Comparison of ENCODE assay signal across 11 cellular contexts in the genomic region with DNA sequence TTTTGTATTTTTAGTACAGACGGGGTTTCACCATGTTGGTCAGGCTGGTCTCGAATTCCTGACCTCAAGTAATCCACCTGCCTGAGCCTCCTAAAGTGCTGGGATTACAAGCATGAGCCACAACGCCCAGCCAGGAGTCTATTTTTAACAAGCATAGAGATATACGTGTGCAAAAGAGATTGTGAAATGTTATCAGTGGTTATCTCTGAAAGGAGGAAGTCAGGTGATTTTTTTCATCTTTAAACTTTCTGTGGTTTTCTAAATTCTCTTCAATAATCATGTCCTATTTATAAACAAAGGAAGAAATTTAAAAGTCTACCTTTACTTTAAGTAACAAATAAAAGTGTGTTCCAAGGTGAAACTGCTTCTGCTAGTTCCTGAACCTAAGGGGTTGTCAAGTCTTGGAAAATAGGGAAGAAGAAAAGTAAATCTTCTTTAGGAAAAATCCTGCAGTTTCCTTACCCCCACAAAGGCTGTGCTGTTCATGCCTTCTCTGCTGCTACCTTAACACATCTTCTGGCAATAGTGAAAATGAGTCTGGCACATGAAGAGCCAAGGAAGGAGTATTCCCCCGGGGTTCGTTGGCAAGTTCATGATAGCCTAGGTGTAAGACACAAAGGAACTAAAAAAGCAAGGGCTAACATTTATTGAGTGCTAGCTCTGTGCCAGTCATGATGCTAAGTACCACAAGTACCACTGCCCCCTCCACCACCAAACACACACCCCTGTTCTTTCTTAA. TPM values are rescaled to one million over a fixed set of nuclear protein-coding genes. Genes with fewer than 3 reads are reported as not detected.
DNase-seq lines count a peak whose midpoint lies in the region; ATAC-seq, FAIRE-seq and TF ChIP-seq lines count a peak whose summit lies in the region.
"Had no signal": no experiment of that assay in that cellular context is flagged by ENCODE, and none has a peak within 500 bp of the region (broad histone marks: within the 10 kb centered on the region; RNA-seq: fewer than 3 reads in every experiment).

No MANE protein-coding gene starts in this region.

- intact Hi-C loops in CD8-positive, alpha-beta T cell (cut with DNase I, micrococcal nuclease), result no loop called here
- intact Hi-C loops in GM12878 (cut with micrococcal nuclease; ENCODE audit: unreplicated experiment), result loop anchor here (1.0 kb wide), 1 partner anchor 143 kb away; no protein-coding TSS in a partner anchor
- intact Hi-C loops in left ventricle myocardium superior (cut with micrococcal nuclease), result no loop called here

- CTCF ChIA-PET in CD8-positive, alpha-beta T cell (lab: Charles Lee), result interaction anchor here (1.0 to 1.2 kb wide), 2 partner anchors 9 to 228 kb away, joined by 3 read pairs; no protein-coding TSS in a partner anchor
- CTCF ChIA-PET in GM12878 (lab: Yijun Ruan, JAX), result no interaction called here

- 0% methylated on average over 6 of the region's 6 CpGs for WGBS in GM12878 (ENCODE audit: insufficient coverage, insufficient replicate concordance, low lambda C conversion rate, missing lambda C conversion rate)

- peaks cover 21% of the 10 kb centered on the region for H3K4me1 ChIP-seq in CD8-positive, alpha-beta T cell (ENCODE audit: insufficient read depth, low read length)
- peaks cover 22% of the 10 kb centered on the region for H3K4me1 ChIP-seq in GM12878 (ENCODE audit: control insufficient read depth, insufficient read depth, low read length)

- H3K36me3 Mint-ChIP-seq in CD8-positive, alpha-beta T cell, result peaks cover 3% of the 10 kb centered on the region
- H3K36me3 Mint-ChIP-seq: CD14-positive monocyte had no signal

- DNase-seq in CD8-positive, alpha-beta T cell, result no peak
- DNase-seq in GM12878 (ENCODE audit: low read depth, low spot score) (peak; percentile 51), NCI-H1694 treated with DMSO at 0.1 percent for 48 hours (lab: John Stamatoyannopoulos, UW) (no peak), left ventricle myocardium superior (no peak), pons (ENCODE audit: low spot score) (no peak), foreskin melanocyte (no peak)
- DNase-seq: activated gamma-delta T cell, NCI-H1105 treated with DMSO at 0.1 percent for 48 hours had no signal

- peaks cover 8% of the 10 kb centered on the region for H3K27me3 Mint-ChIP-seq in CD8-positive, alpha-beta T cell (ENCODE audit: low read depth)

- H3K9ac ChIP-seq in GM12878 (ENCODE audit: control insufficient read depth, insufficient read depth, low read length), result no peak overlapping the region

- SMC1A ChIA-PET in GM12878 (lab: Charles Lee; ENCODE audit: uncharacterized antibody, unreplicated experiment), result no interaction called here

- H3K27ac ChIP-seq in CD8-positive, alpha-beta T cell (ENCODE audit: low read depth, low read length), result no peak overlapping the region
- H3K27ac ChIP-seq in GM12878 (ENCODE audit: control insufficient read depth, insufficient read depth), result no peak overlapping the region; the same call in 1 of the 2 replicates

- TF ChIP-seq EP300 in GM12878 (IDR thresholded peaks at IDR 0.05; ENCODE audit: borderline replicate concordance in 1 of 2, control insufficient read depth in 1 of 2, low read depth in 2 of 2, low read length in 2 of 2), result peak; percentile 14 to 25; a peak in 2 of 4 replicates

- POLR2A ChIA-PET in CD8-positive, alpha-beta T cell (lab: Charles Lee), result no interaction called here
- POLR2A ChIA-PET in GM12878 (lab: Charles Lee), result no interaction called here

- H3K4me3 ChIP-seq in CD8-positive, alpha-beta T cell (ENCODE audit: low read depth, low read length), result no peak overlapping the region
- H3K4me3 ChIP-seq in GM12878, result no peak overlapping the region

- H3K4me1 Mint-ChIP-seq in CD8-positive, alpha-beta T cell (ENCODE audit: low read depth), result peaks cover 29% of the 10 kb centered on the region

- RAD21 ChIA-PET in GM12878 (lab: Charles Lee; ENCODE audit: unreplicated experiment), result no interaction called here

- in situ Hi-C loops in GM12878 (cut with MboI), result no loop called here

- no peak overlapping the region for H2AFZ ChIP-seq in GM12878 (ENCODE audit: control insufficient read depth, low read depth, low read length)

- TF ChIP-seq POLR2A in GM12878 (IDR thresholded peaks at IDR 0.05; ENCODE audit: low read depth, low read length), result no peak

- peak overlapping the region; percentile 50 for H3K4me3 Mint-ChIP-seq in CD8-positive, alpha-beta T cell

- peak overlapping the region; percentile 26 for H3K4me2 ChIP-seq in GM12878 (ENCODE audit: control insufficient read depth, insufficient read depth)

- no peak for TF ChIP-seq RAD21 in GM12878 (IDR thresholded peaks at IDR 0.05; ENCODE audit: insufficient read depth, low read depth, low read length)

- H3K36me3 ChIP-seq in CD8-positive, alpha-beta T cell (ENCODE audit: insufficient read depth, low read length), result no peaks in the 10 kb centered on the region
- no peaks in the 10 kb centered on the region for H3K36me3 ChIP-seq in GM12878 (ENCODE audit: control insufficient read depth in 2 of 2, insufficient read depth in 2 of 2, low read length in 1 of 2)

- no peaks in the 10 kb centered on the region for H3K27me3 ChIP-seq in CD8-positive, alpha-beta T cell (ENCODE audit: insufficient read depth, low read length)
- no peaks in the 10 kb centered on the region for H3K27me3 ChIP-seq in GM12878 (replicated peaks in 1 of 2; ENCODE audit: control insufficient read depth in 2 of 2, insufficient read depth in 2 of 2, low read length in 1 of 2)

- peak overlapping the region; percentile 83 for H3K27ac Mint-ChIP-seq in CD8-positive, alpha-beta T cell
- H3K27ac Mint-ChIP-seq: CD14-positive monocyte had no signal

- FAIRE-seq in GM12878 (lab: Jason Lieb, UNC), result peak; percentile 85

- ATAC-seq in CD8-positive, alpha-beta T cell, result no peak
- ATAC-seq in GM21423 (IDR thresholded peaks at IDR 0.05; ENCODE audit: unreplicated experiment), result peak; percentile 63
- peak; percentile 76 for ATAC-seq in HG03469 (IDR thresholded peaks at IDR 0.05; ENCODE audit: unreplicated experiment)
- peak; percentile 88 for ATAC-seq in GM12878
- ATAC-seq in left ventricle myocardium superior, result no peak

- no peaks in the 10 kb centered on the region for H3K79me2 ChIP-seq in GM12878 (ENCODE audit: control insufficient read depth, insufficient read depth, low read length)

- no peak for TF ChIP-seq CTCF in CD8-positive, alpha-beta T cell (IDR thresholded peaks at IDR 0.05)
- no peak for TF ChIP-seq CTCF in GM12878 (IDR thresholded peaks at IDR 0.05 in 2 of 3, conservative IDR thresholded peaks at IDR 0.05 in 1 of 3; ENCODE audit: control insufficient read depth in 2 of 3, extremely low read depth in 1 of 3, insufficient read depth in 1 of 3, low read depth in 3 of 3, low read length in 3 of 3)

- BruUV-seq in GM12878 (replicated peaks; lab: Mats Ljungman, UMichigan), result no TSS peak

- H4K20me1 ChIP-seq in GM12878 (ENCODE audit: control insufficient read depth, insufficient read depth), result no peaks in the 10 kb centered on the region

- H3K9me3 Mint-ChIP-seq in CD8-positive, alpha-beta T cell, result peaks cover 18% of the 10 kb centered on the region

- H3K9me3 ChIP-seq in CD8-positive, alpha-beta T cell (ENCODE audit: low read length), result no peaks in the 10 kb centered on the region
- peaks cover 20% of the 10 kb centered on the region for H3K9me3 ChIP-seq in GM12878 (replicated peaks; ENCODE audit: control insufficient read depth, insufficient read depth, low read length)

TF ChIP-seq in GM12878, 131 proteins besides CTCF, POLR2A, EP300 and RAD21 (continues in another document):
- no peak for TF ChIP-seq ETV6 (conservative IDR thresholded peaks at IDR 0.05 in 1 of 2, IDR thresholded peaks at IDR 0.05 in 1 of 2; ENCODE audit: borderline replicate concordance in 1 of 2, low read depth in 1 of 2)
- TF ChIP-seq, protein P1, sequence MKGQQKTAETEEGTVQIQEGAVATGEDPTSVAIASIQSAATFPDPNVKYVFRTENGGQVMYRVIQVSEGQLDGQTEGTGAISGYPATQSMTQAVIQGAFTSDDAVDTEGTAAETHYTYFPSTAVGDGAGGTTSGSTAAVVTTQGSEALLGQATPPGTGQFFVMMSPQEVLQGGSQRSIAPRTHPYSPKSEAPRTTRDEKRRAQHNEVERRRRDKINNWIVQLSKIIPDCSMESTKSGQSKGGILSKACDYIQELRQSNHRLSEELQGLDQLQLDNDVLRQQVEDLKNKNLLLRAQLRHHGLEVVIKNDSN (IDR thresholded peaks at IDR 0.05; ENCODE audit: borderline replicate concordance, extremely low read length, insufficient read depth, low read depth, low read length), result no peak
- TF ChIP-seq ZZZ3 (IDR thresholded peaks at IDR 0.05; ENCODE audit: control insufficient read depth, insufficient read length, low read depth), result no peak

RNA-seq across cellular contexts. Expression of a gene that starts 51.1 kb away (rescaled TPM):
- total RNA-seq in CD8-positive, alpha-beta T cell, result not detected
- not detected in 2 replicates for total RNA-seq in GM12878 (2013; cell fraction: nucleolus; rRNA removed)
- total RNA-seq in GM12878 (2014; rRNA removed) (not detected in 2 replicates), GM12878 (2014; rRNA removed; fragmentation: Illumina TruSeq; extraction: Trizol) (not detected in 2 replicates), GM12878 (2021) (not detected in 2 replicates), left ventricle myocardium superior (not detected)
- not detected for polyA plus RNA-seq in GM12878 (2011; ENCODE audit: low read depth)
- polyA plus RNA-seq in GM12878 (2011; rRNA removed) (not detected in 2 replicates), GM12878 (2014; fragmentation: Illumina TruSeq; extraction: Trizol) (not detected in 2 replicates), GM12878 (2014; fragmentation: Nextera tagmentation; extraction: Ambion mirVana) (not detected), GM12878 (2014; rRNA removed) (not detected in 2 replicates), GM12878 (2016; fragmentation: Nextera tagmentation; extraction: Ambion mirVana) (not detected)
- 0.01 TPM in 1 of 2 replicates, not detected in the other for polyA plus RNA-seq in GM12878 (2011; cell fraction: cytosol; rRNA removed)
- not detected in 2 replicates for polyA plus RNA-seq in GM12878 (2011; cell fraction: nucleus; rRNA removed)
- 0.10 TPM in 1 of 2 replicates, not detected in the other for polyA plus RNA-seq in GM12878 (2012)
- polyA minus RNA-seq in GM12878 (2011; rRNA and poly(A)+ RNA removed), result not detected in 2 replicates
- not detected in 2 replicates for polyA minus RNA-seq in GM12878 (2011; cell fraction: cytosol; rRNA and poly(A)+ RNA removed)
- not detected in 2 replicates for polyA minus RNA-seq in GM12878 (2011; cell fraction: nucleus; rRNA and poly(A)+ RNA removed)
- polyA plus RNA-seq: CD14-positive monocyte had no signal

Comparison
In these comparisons a context has a peak if more than half of its experiments do, and no peak if none do; other contexts are left out.
1. ATAC-seq: peak in GM21423 (single experiment), HG03469 (single experiment) and GM12878 (single experiment); none in CD8-positive, alpha-beta T cell (single experiment) and left ventricle myocardium superior (single experiment).